ENCODE assay signal across 8 cellular contexts in the genomic region with DNA sequence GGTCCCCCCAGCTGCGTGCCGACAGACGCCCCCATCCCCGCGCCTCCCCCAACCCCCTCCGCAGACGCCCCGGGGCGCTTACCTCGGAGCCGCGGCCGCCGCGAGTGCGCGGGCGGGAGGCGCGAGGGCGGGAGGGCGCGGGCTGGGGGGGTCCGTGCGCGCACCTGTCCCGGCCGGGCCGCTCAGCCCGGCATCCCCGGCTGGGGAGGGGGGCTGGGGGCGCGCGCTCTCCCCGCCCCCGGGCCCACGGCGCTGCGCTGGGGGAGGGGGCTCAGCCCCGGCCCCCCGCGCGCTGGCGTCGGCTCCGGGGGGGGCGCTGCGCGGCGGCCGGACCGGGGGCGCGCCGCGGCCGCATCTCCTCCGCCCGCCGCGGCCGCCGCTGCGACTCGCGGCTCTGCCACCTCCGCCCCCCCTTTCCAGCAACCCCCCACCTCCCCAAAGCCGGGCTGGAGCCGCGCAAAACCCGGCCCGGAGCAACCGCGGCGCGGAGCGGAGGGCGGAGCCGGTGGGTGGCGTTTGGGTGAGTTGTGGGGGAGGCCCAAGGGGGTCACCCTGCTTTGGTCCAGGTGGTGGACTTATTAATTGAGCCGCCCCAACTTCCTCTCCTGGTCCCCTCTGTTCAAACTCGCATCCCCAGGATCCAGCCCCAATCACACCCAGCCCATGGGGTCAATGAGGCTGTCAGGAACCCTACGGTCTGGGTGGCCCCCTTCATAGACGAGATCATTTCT. TPM values are rescaled to one million over a fixed set of nuclear protein-coding genes. Genes with fewer than 3 reads are reported as not detected.
A peak's percentile ranks its signal among the peaks of the same experiment; 100 is the strongest.
DNase-seq lines count a peak whose midpoint lies in the region; ATAC-seq and TF ChIP-seq lines count a peak whose summit lies in the region.

No MANE protein-coding gene starts in this region.

- H3K4me3 Mint-ChIP-seq in activated B cell treated with CpG ODN at 0.5 μM for 24 hours: peak overlapping the region; percentile 53

- no peaks in the 10 kb centered on the region for H3K9me3 ChIP-seq in A673 (ENCODE audit: low read depth, low read length, poor library complexity, severe bottlenecking)

- H3K4me3 ChIP-seq in A673 (ENCODE audit: low read depth, low read length, poor library complexity, severe bottlenecking): peak overlapping the region; percentile 53

- H3K27me3 ChIP-seq in A673 (replicated peaks; ENCODE audit: insufficient read depth, low read depth, low read length, poor library complexity): peaks cover 9% of the 10 kb centered on the region

- no peaks in the 10 kb centered on the region for H3K36me3 Mint-ChIP-seq in activated B cell treated with CpG ODN at 0.5 μM for 24 hours (ENCODE audit: low read depth)

- POLR2A ChIA-PET in A673 (lab: Charles Lee; ENCODE audit: low non-redundant PET): no interaction called here
- POLR2A ChIA-PET in activated B cell treated with CpG ODN at 0.5 μM for 24 hours (lab: Charles Lee): no interaction called here

- CTCF ChIA-PET in A673 (lab: Charles Lee): interaction anchor here (0.6 kb wide), 1 partner anchor 670 kb away, joined by 9 read pairs; no protein-coding TSS in a partner anchor
- CTCF ChIA-PET in activated B cell treated with CpG ODN at 0.5 μM for 24 hours (lab: Charles Lee): no interaction called here

- TF ChIP-seq CTCF in A673 (conservative IDR thresholded peaks at IDR 0.05; ENCODE audit: low read depth, low read length) (no peak), activated B cell treated with CpG ODN at 0.5 μM for 24 hours (IDR thresholded peaks at IDR 0.05) (no peak)

- no peak overlapping the region for H3K27ac ChIP-seq in A673 (ENCODE audit: low read depth, low read length, poor library complexity, severe bottlenecking)

- ATAC-seq in activated B cell treated with CpG ODN at 0.5 μM for 24 hours (ENCODE audit: low read depth) (no peak), HG03097 (IDR thresholded peaks at IDR 0.05; ENCODE audit: low FRiP score, unreplicated experiment) (no peak), HG02798 (IDR thresholded peaks at IDR 0.05; ENCODE audit: poor library complexity, unreplicated experiment) (no peak), HG03571 (IDR thresholded peaks at IDR 0.05; ENCODE audit: unreplicated experiment) (no peak)

- H3K4me1 Mint-ChIP-seq in activated B cell treated with CpG ODN at 0.5 μM for 24 hours: peaks cover 16% of the 10 kb centered on the region

- DNase-seq in A673 (ENCODE audit: low spot score): peak; percentile 71
- peak; percentile 79 for DNase-seq in GM03348 (ENCODE audit: low spot score)
- no peak for DNase-seq in activated B cell treated with CpG ODN at 0.5 μM for 24 hours
- peak; percentile 33 for DNase-seq in inferior parietal cortex (ENCODE audit: extremely low spot score)
- no peak for DNase-seq in NCI-H1092 (lab: John Stamatoyannopoulos, UW)

- BruUV-seq in A673 (replicated peaks; lab: Mats Ljungman, UMichigan): no TSS peak

- intact Hi-C loops in A673 (cut with micrococcal nuclease; ENCODE audit: unreplicated experiment): no loop called here
- intact Hi-C loops in activated B cell treated with CpG ODN at 0.5 μM for 24 hours (cut with micrococcal nuclease): no loop called here

- peaks cover 23% of the 10 kb centered on the region for H3K4me1 ChIP-seq in A673 (ENCODE audit: insufficient read depth, low read length, poor library complexity, severe bottlenecking)

- H3K36me3 ChIP-seq in A673 (ENCODE audit: insufficient read depth, low read length, poor library complexity, severe bottlenecking): no peaks in the 10 kb centered on the region

- H3K27ac Mint-ChIP-seq in activated B cell treated with CpG ODN at 0.5 μM for 24 hours: no peak overlapping the region

- H3K9me3 Mint-ChIP-seq in activated B cell treated with CpG ODN at 0.5 μM for 24 hours: no peaks in the 10 kb centered on the region

- peaks cover 52% of the 10 kb centered on the region for H3K27me3 Mint-ChIP-seq in activated B cell treated with CpG ODN at 0.5 μM for 24 hours

RNA-seq across cellular contexts. Expression of gene SEMA6B, which starts 22.1 kb away (rescaled TPM):
- total RNA-seq in A673 (2021) (9.2 and 12.2 TPM in 2 replicates), activated B cell treated with CpG ODN at 0.5 μM for 24 hours (0.11 and 0.37 TPM in 2 replicates)

RNA-seq across cellular contexts. Expression of gene LRG1, which starts 41.7 kb away (rescaled TPM):
- 0.20 TPM in 1 of 2 replicates, not detected in the other for total RNA-seq in A673 (2021)
- 0.42 and 2.0 TPM in 2 replicates for total RNA-seq in activated B cell treated with CpG ODN at 0.5 μM for 24 hours

RNA-seq across cellular contexts. Expression of gene PLIN5, which starts 46.5 kb away (rescaled TPM):
- total RNA-seq in A673 (2021) (3.0 and 6.8 TPM in 2 replicates), activated B cell treated with CpG ODN at 0.5 μM for 24 hours (0.17 and 0.33 TPM in 2 replicates)

RNA-seq across cellular contexts. Expression of gene TNFAIP8L1, which starts 57.8 kb away (rescaled TPM):
- total RNA-seq in A673 (2021) (24.7 and 25.4 TPM in 2 replicates), activated B cell treated with CpG ODN at 0.5 μM for 24 hours (13.2 and 15.5 TPM in 2 replicates)

Comparison
In these comparisons a context has a peak if more than half of its experiments do, and no peak if none do; other contexts are left out.
1. DNase-seq: peak in A673 (single experiment), GM03348 (single experiment) and inferior parietal cortex (single experiment); none in activated B cell treated with CpG ODN at 0.5 μM for 24 hours (single experiment) and NCI-H1092 (single experiment).